22 cellular contexts compared by ENCODE assay signal in the genomic region with DNA sequence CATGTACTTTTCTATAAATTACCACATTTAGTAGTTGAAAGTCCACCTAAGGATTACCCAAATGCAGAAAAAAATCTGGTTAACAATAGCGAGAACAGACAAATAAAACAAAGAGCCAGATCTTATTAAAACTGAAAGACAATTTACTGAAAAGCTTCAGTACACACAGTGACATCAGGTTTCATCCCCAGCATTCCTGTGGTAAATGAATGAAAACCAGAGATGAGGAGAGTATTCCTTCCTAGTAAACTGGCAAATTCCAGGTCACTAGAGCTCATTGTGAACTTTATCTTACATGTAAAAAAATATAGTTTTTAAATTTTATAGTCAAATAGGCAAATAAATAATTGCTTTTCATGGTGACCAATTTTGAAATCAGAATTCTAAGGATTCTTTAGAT.
"Had no signal": no experiment of that assay in that cellular context is flagged by ENCODE, and none has a peak within 500 bp of the region (broad histone marks: within the 10 kb centered on the region; RNA-seq: fewer than 3 reads in every experiment).

No MANE protein-coding gene starts in this region.

- H3K36me3 Mint-ChIP-seq: naive thymus-derived CD4-positive, alpha-beta T cell; stimulated activated naive B cell treated with anti-CD40 and anti-IgM and Interleukin-4, amounts not matched to agents 10 μg/mL and 1 μg/mL and 100 μg/mL, for 72 hours had no signal

- H3K79me2 ChIP-seq: hepatocyte had no signal

- H3K36me3 ChIP-seq: esophagus squamous epithelium, left lung, lower lobe of right lung, right lobe of liver, spleen, thoracic aorta, transverse colon had no signal

- H3K4me3 ChIP-seq: esophagus squamous epithelium, hepatocyte, left lung, lower lobe of right lung, psoas muscle, right lobe of liver, spleen, thoracic aorta, transverse colon had no signal

- H3K4me1 ChIP-seq: esophagus squamous epithelium, foreskin keratinocyte, left lung, lower lobe of right lung, psoas muscle, right lobe of liver, spleen, transverse colon had no signal

- H3K4me1 Mint-ChIP-seq: naive thymus-derived CD4-positive, alpha-beta T cell; nephron progenitor cell; stimulated activated naive B cell treated with anti-CD40 and anti-IgM and Interleukin-4, amounts not matched to agents 10 μg/mL and 1 μg/mL and 100 μg/mL, for 72 hours; stimulated activated naive CD8-positive, alpha-beta T cell treated with anti-CD3 and anti-CD28 coated beads, Interleukin-15, amount 100 ng/mL, for 72 hours had no signal

- H3K27ac ChIP-seq: esophagus squamous epithelium, foreskin keratinocyte, hepatocyte, left lung, lower lobe of right lung, psoas muscle, right lobe of liver, spleen, thoracic aorta, transverse colon had no signal

- H3K27me3 Mint-ChIP-seq: naive thymus-derived CD4-positive, alpha-beta T cell; stimulated activated naive B cell treated with anti-CD40 and anti-IgM and Interleukin-4, amounts not matched to agents 10 μg/mL and 1 μg/mL and 100 μg/mL, for 72 hours; stimulated activated naive CD8-positive, alpha-beta T cell treated with anti-CD3 and anti-CD28 coated beads, Interleukin-15, amount 100 ng/mL, for 72 hours had no signal

- H3K27me3 ChIP-seq: esophagus squamous epithelium, foreskin keratinocyte, hepatocyte, left lung, right lobe of liver, spleen, transverse colon had no signal

- H3K27ac Mint-ChIP-seq: naive thymus-derived CD4-positive, alpha-beta T cell; nephron progenitor cell; stimulated activated naive B cell treated with anti-CD40 and anti-IgM and Interleukin-4, amounts not matched to agents 10 μg/mL and 1 μg/mL and 100 μg/mL, for 72 hours had no signal

- H3K9me3 ChIP-seq: left lung, lower lobe of right lung, psoas muscle, right lobe of liver, thoracic aorta, transverse colon had no signal

- H3K4me2 ChIP-seq: hepatocyte had no signal

- DNase-seq: dermis blood vessel endothelial cell; esophagus squamous epithelium; foreskin keratinocyte; head of caudate nucleus; kidney; left lung; lower lobe of right lung; mesendoderm; naive thymus-derived CD4-positive, alpha-beta T cell; nephron progenitor cell; psoas muscle; retina; right lobe of liver; spleen; stimulated activated CD4-positive, alpha-beta T cell treated with anti-CD3 and anti-CD28 coated beads, Interleukin-2, amount 100 ng/mL, for 24 hours; stimulated activated CD4-positive, alpha-beta T cell treated with anti-CD3 and anti-CD28 coated beads, Interleukin-4, amount 100 ng/mL, for 4 hours; stimulated activated naive B cell treated with anti-CD40 and anti-IgM and Interleukin-4, amounts not matched to agents 10 μg/mL and 1 μg/mL and 100 μg/mL, for 72 hours; stimulated activated naive CD8-positive, alpha-beta T cell treated with anti-CD3 and anti-CD28 coated beads, Interleukin-15, amount 100 ng/mL, for 72 hours; transverse colon had no signal

- H2AFZ ChIP-seq: hepatocyte had no signal

- FAIRE-seq: colon had no signal

- H3K4me3 Mint-ChIP-seq: naive thymus-derived CD4-positive, alpha-beta T cell; nephron progenitor cell; stimulated activated naive B cell treated with anti-CD40 and anti-IgM and Interleukin-4, amounts not matched to agents 10 μg/mL and 1 μg/mL and 100 μg/mL, for 72 hours; stimulated activated naive CD8-positive, alpha-beta T cell treated with anti-CD3 and anti-CD28 coated beads, Interleukin-15, amount 100 ng/mL, for 72 hours had no signal
